18 cellular contexts compared by ENCODE assay signal in genomic region chr3:99577160-99577559, GRCh38.
DNase-seq lines count a peak whose midpoint lies in the region; ATAC-seq, FAIRE-seq and TF ChIP-seq lines count a peak whose summit lies in the region.
"Had no signal": no experiment of that assay in that cellular context is flagged by ENCODE, and none has a peak within 500 bp of the region (broad histone marks: within the 10 kb centered on the region; RNA-seq: fewer than 3 reads in every experiment).

No MANE protein-coding gene starts in this region.

- peak; percentile 23 for FAIRE-seq in H54 (lab: Jason Lieb, UNC)
- FAIRE-seq: RCC 7860 had no signal

- H3K27ac Mint-ChIP-seq in CD4-positive, alpha-beta memory T cell = no peak overlapping the region
- H3K27ac Mint-ChIP-seq in effector memory CD8-positive, alpha-beta T cell = no peak overlapping the region
- H3K27ac Mint-ChIP-seq: GM23338, IgD-negative memory B cell had no signal

- no peak for DNase-seq in H54 (ENCODE audit: insufficient read length, low spot score)
- DNase-seq in amniotic epithelial cell (ENCODE audit: low read depth) = peak; percentile 45
- peak; percentile 24 for DNase-seq in fibroblast of the aortic adventitia (ENCODE audit: low read depth)
- DNase-seq in COLO668 (lab: John Stamatoyannopoulos, UW; ENCODE audit: unreplicated experiment) = no peak
- DNase-seq in CD4-positive, alpha-beta memory T cell = no peak
- DNase-seq in effector memory CD8-positive, alpha-beta T cell = no peak
- no peak for DNase-seq in right atrium auricular region (ENCODE audit: low spot score)
- DNase-seq: DMS153, GDM1, MV-4-11, NCI-H1436, NCI-H2081, NCI-H524, SHP77 had no signal

- POLR2A ChIA-PET in CD4-positive, alpha-beta memory T cell (lab: Charles Lee; ENCODE audit: partially characterized antibody) = no interaction called here

- H3K36me3 Mint-ChIP-seq in CD4-positive, alpha-beta memory T cell = no peaks in the 10 kb centered on the region
- H3K36me3 Mint-ChIP-seq in effector memory CD8-positive, alpha-beta T cell (ENCODE audit: insufficient read depth) = no peaks in the 10 kb centered on the region
- H3K36me3 Mint-ChIP-seq: IgD-negative memory B cell had no signal

- no peaks in the 10 kb centered on the region for H3K9me3 ChIP-seq in CD4-positive, alpha-beta memory T cell (ENCODE audit: control insufficient read depth in 1 of 2, low read length in 2 of 2)
- H3K9me3 ChIP-seq in right atrium auricular region = peaks cover 0 to 16% of the 10 kb centered on the region in 2 donors

- intact Hi-C loops in CD4-positive, alpha-beta memory T cell (cut with micrococcal nuclease) = no loop called here

- H3K4me1 ChIP-seq in CD4-positive, alpha-beta memory T cell (ENCODE audit: insufficient read depth, low read length) = no peaks in the 10 kb centered on the region
- no peaks in the 10 kb centered on the region for H3K4me1 ChIP-seq in right atrium auricular region
- H3K4me1 ChIP-seq: BLaER1 had no signal

- H3K27me3 ChIP-seq in CD4-positive, alpha-beta memory T cell (ENCODE audit: insufficient read depth, low read length) = no peaks in the 10 kb centered on the region
- H3K27me3 ChIP-seq in right atrium auricular region = no peaks in the 10 kb centered on the region
- H3K27me3 ChIP-seq: BLaER1 had no signal

- no peak for TF ChIP-seq POLR2A in H54 (IDR thresholded peaks at IDR 0.05; ENCODE audit: low read depth, low read length)

- H3K9me3 Mint-ChIP-seq in CD4-positive, alpha-beta memory T cell = peaks cover 0 to 7% (median 1%) of the 10 kb centered on the region in 8 donors
- peaks cover 0 to 2% of the 10 kb centered on the region in 2 donors for H3K9me3 Mint-ChIP-seq in effector memory CD8-positive, alpha-beta T cell
- H3K9me3 Mint-ChIP-seq: GM23338 had no signal

- no peak overlapping the region for H3K4me3 Mint-ChIP-seq in CD4-positive, alpha-beta memory T cell
- H3K4me3 Mint-ChIP-seq in effector memory CD8-positive, alpha-beta T cell = no peak overlapping the region
- H3K4me3 Mint-ChIP-seq: GM23338, IgD-negative memory B cell had no signal

- H3K4me1 Mint-ChIP-seq in CD4-positive, alpha-beta memory T cell = no peaks in the 10 kb centered on the region
- no peaks in the 10 kb centered on the region for H3K4me1 Mint-ChIP-seq in effector memory CD8-positive, alpha-beta T cell (ENCODE audit: low read depth in 2 of 2)
- H3K4me1 Mint-ChIP-seq: GM23338, IgD-negative memory B cell had no signal

- ATAC-seq in effector memory CD8-positive, alpha-beta T cell (replicated peaks) = no peak
- ATAC-seq: GM23338 had no signal

- H3K27me3 Mint-ChIP-seq in CD4-positive, alpha-beta memory T cell = no peaks in the 10 kb centered on the region
- H3K27me3 Mint-ChIP-seq in effector memory CD8-positive, alpha-beta T cell = no peaks in the 10 kb centered on the region
- H3K27me3 Mint-ChIP-seq: IgD-negative memory B cell had no signal

- no peaks in the 10 kb centered on the region for H3K36me3 ChIP-seq in CD4-positive, alpha-beta memory T cell (ENCODE audit: insufficient read depth, low read length)
- no peaks in the 10 kb centered on the region for H3K36me3 ChIP-seq in right atrium auricular region
- H3K36me3 ChIP-seq: BLaER1 had no signal

- TF ChIP-seq CTCF in fibroblast of the aortic adventitia (IDR thresholded peaks at IDR 0.05; ENCODE audit: insufficient read depth, low read length) (no peak), right atrium auricular region (IDR thresholded peaks at IDR 0.05) (no peak)

- H3K4me3 ChIP-seq in fibroblast of the aortic adventitia (ENCODE audit: low read depth, low read length) = no peak overlapping the region
- no peak overlapping the region for H3K4me3 ChIP-seq in CD4-positive, alpha-beta memory T cell (ENCODE audit: low read length in 2 of 2)
- H3K4me3 ChIP-seq in right atrium auricular region = no peak overlapping the region
- H3K4me3 ChIP-seq: BLaER1, GM23338 had no signal

- H3K27ac ChIP-seq in CD4-positive, alpha-beta memory T cell (ENCODE audit: low read depth, low read length) = no peak overlapping the region
- no peak overlapping the region for H3K27ac ChIP-seq in right atrium auricular region
- H3K27ac ChIP-seq: BLaER1 had no signal

- CTCF ChIA-PET in CD4-positive, alpha-beta memory T cell (lab: Charles Lee; ENCODE audit: partially characterized antibody) = interaction anchor here (1.5 kb wide), 1 partner anchor 9 kb away, joined by 3 read pairs; no protein-coding TSS in a partner anchor

Comparison
In these comparisons a context has a peak if more than half of its experiments do, and no peak if none do; other contexts are left out.
1. DNase-seq: peak in amniotic epithelial cell (single experiment) and fibroblast of the aortic adventitia (single experiment); none in H54 (single experiment), COLO668 (single experiment), CD4-positive, alpha-beta memory T cell (0 of 5), effector memory CD8-positive, alpha-beta T cell (0 of 3) and right atrium auricular region (single experiment).